In genomic region chr12:120225852-120226640, GRCh38 we compare ENCODE assay signal across 8 cellular contexts. TPM values are rescaled to one million over a fixed set of nuclear protein-coding genes. Genes with fewer than 3 reads are reported as not detected.
DNase-seq lines count a peak whose midpoint lies in the region; ATAC-seq and TF ChIP-seq lines count a peak whose summit lies in the region.

No MANE protein-coding gene starts in this region.

- no peak for TF ChIP-seq POLR2A in NB4 (IDR thresholded peaks at IDR 0.05; ENCODE audit: extremely low read depth, insufficient read length)

- peak; percentile 52 for TF ChIP-seq CTCF in DOHH2 (IDR thresholded peaks at IDR 0.05; ENCODE audit: low read depth, low read length, poor library complexity, severe bottlenecking)
- TF ChIP-seq CTCF in NB4 (IDR thresholded peaks at IDR 0.05; ENCODE audit: low read depth, low read length), result peak; percentile 16
- TF ChIP-seq CTCF in nephron progenitor cell (IDR thresholded peaks at IDR 0.05), result no peak
- TF ChIP-seq CTCF in dorsolateral prefrontal cortex (IDR thresholded peaks at IDR 0.05 in 54 of 56, conservative IDR thresholded peaks at IDR 0.05 in 2 of 56; ENCODE audit: low read depth in 1 of 56, partially characterized antibody in 56 of 56), result no peak

- no peaks in the 10 kb centered on the region for H4K20me1 ChIP-seq in DOHH2 (ENCODE audit: control insufficient read depth, insufficient read depth, low read depth, low read length)

- H3K27me3 ChIP-seq in DOHH2 (ENCODE audit: control insufficient read depth, low read length) (no peaks in the 10 kb centered on the region), dorsolateral prefrontal cortex (no peaks in the 10 kb centered on the region)

- intact Hi-C loops in dorsolateral prefrontal cortex (cut with DNase I), result no loop called here

- H3K4me2 ChIP-seq in DOHH2 (ENCODE audit: low read length), result peak overlapping the region; percentile 61

- H3K27ac ChIP-seq in DOHH2 (ENCODE audit: low read depth, low read length) (no peak overlapping the region), dorsolateral prefrontal cortex (peak overlapping the region in 20 of 59 donors; percentile 4 to 74 (median 49))

- peaks cover 30% of the 10 kb centered on the region for H3K36me3 Mint-ChIP-seq in central memory CD8-positive, alpha-beta T cell (ENCODE audit: insufficient read depth)
- H3K36me3 Mint-ChIP-seq in nephron progenitor cell (ENCODE audit: low read depth), result peaks cover 11% of the 10 kb centered on the region

- no peaks in the 10 kb centered on the region for H3K79me2 ChIP-seq in DOHH2 (ENCODE audit: control insufficient read depth, low read length)

- H3K4me1 ChIP-seq in DOHH2 (ENCODE audit: control insufficient read depth, low read length), result peaks cover 41% of the 10 kb centered on the region

- H3K27me3 Mint-ChIP-seq in central memory CD8-positive, alpha-beta T cell, result no peaks in the 10 kb centered on the region
- peaks cover 3% of the 10 kb centered on the region for H3K27me3 Mint-ChIP-seq in nephron progenitor cell (ENCODE audit: low read depth, poor library complexity)

- H3K9me2 ChIP-seq in DOHH2 (replicated peaks; ENCODE audit: control insufficient read depth, low read length), result no peaks in the 10 kb centered on the region

- H3K27ac Mint-ChIP-seq in central memory CD8-positive, alpha-beta T cell (ENCODE audit: low read depth), result peak overlapping the region; percentile 62
- H3K27ac Mint-ChIP-seq in nephron progenitor cell, result peak overlapping the region; percentile 86

- no peaks in the 10 kb centered on the region for H3K36me3 ChIP-seq in DOHH2 (ENCODE audit: control insufficient read depth, low read length)

- H3K9me3 ChIP-seq in DOHH2 (ENCODE audit: control insufficient read depth, insufficient read depth, low read length), result no peaks in the 10 kb centered on the region

- DNase-seq in NB4 (ENCODE audit: low read depth), result no peak
- DNase-seq in central memory CD8-positive, alpha-beta T cell (ENCODE audit: low spot score in 2 of 2), result no peak
- DNase-seq in nephron progenitor cell, result no peak
- no peak for DNase-seq in epidermal melanocyte (ENCODE audit: insufficient read length, low spot score)
- no peak for DNase-seq in dorsolateral prefrontal cortex

- H3K4me3 ChIP-seq in DOHH2 (ENCODE audit: low read length) (peak overlapping the region; percentile 63), NB4 (ENCODE audit: low read depth, low read length) (no peak overlapping the region), dorsolateral prefrontal cortex (no peak overlapping the region)

- no peak overlapping the region for H3K4me3 Mint-ChIP-seq in central memory CD8-positive, alpha-beta T cell
- H3K4me3 Mint-ChIP-seq in nephron progenitor cell, result no peak overlapping the region

- no peaks in the 10 kb centered on the region for H3K9me3 Mint-ChIP-seq in central memory CD8-positive, alpha-beta T cell
- no peaks in the 10 kb centered on the region for H3K9me3 Mint-ChIP-seq in nephron progenitor cell

- H3K4me1 Mint-ChIP-seq in central memory CD8-positive, alpha-beta T cell, result peaks cover 61% of the 10 kb centered on the region
- peaks cover 81% of the 10 kb centered on the region for H3K4me1 Mint-ChIP-seq in nephron progenitor cell

- no peak for ATAC-seq in central memory CD8-positive, alpha-beta T cell (replicated peaks; ENCODE audit: extremely low read depth, poor library complexity, severe bottlenecking)
- ATAC-seq in GM18858 (IDR thresholded peaks at IDR 0.05; ENCODE audit: unreplicated experiment) (no peak), HG02884 (IDR thresholded peaks at IDR 0.05; ENCODE audit: unreplicated experiment) (no peak)

- no peaks in the 10 kb centered on the region; the same call in none of the 2 replicates for H3F3A ChIP-seq in DOHH2 (ENCODE audit: control insufficient read depth, insufficient read depth)

RNA-seq across cellular contexts. Expression of gene RPLP0, which starts 25.1 kb away (rescaled TPM):
- total RNA-seq in dorsolateral prefrontal cortex, result 100 to 1,000 TPM; 199 to 446 (median 270) TPM

RNA-seq across cellular contexts. Expression of gene GCN1, which starts 31.5 kb away (rescaled TPM):
- total RNA-seq in dorsolateral prefrontal cortex, result 100 to 1,000 TPM in 2 of 120 experiments, 10 to 100 TPM in 118; 44.5 to 107 (median 69.9) TPM

RNA-seq across cellular contexts. Expression of gene PXN, which starts 39.5 kb away (rescaled TPM):
- total RNA-seq in dorsolateral prefrontal cortex, result 10 to 100 TPM; 15.7 to 57.9 (median 32.8) TPM

Comparison
In these comparisons a context has a peak if more than half of its experiments do, and no peak if none do; other contexts are left out.
1. CTCF ChIP-seq: peak in DOHH2 (single experiment) and NB4 (single experiment); none in nephron progenitor cell (single experiment) and dorsolateral prefrontal cortex (0 of 56).